In the genomic region with DNA sequence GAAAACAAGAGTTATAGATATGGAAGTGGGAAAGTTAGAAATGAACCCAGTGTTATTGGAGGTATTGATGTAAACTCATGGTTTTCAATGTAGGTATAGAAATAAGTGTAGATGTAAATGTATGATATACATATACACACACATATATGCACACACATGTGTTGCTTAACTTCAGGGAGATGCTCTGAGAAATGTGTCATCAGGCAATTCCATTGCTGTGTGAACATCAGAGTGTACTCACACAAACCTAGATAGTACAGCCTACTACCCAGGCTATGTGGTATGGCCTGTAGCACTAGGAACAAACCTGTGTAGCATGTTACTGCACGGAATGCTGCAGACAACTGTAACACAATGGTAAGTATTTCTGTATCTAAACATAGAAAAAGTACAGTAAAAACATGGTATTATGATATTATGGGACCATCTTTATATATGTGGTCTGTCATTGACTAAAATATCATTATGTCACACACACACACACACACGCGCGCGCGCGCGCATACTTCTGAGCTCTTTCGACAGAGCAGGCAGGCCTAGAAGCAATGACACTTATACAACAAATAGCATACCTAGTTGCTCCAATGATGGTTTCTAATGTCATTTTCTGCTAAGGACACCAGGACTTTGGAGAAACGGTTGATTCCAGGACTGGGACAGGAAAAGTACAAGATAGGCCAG, we compare ENCODE assay signal across 24 cellular contexts.
DNase-seq lines count a peak whose midpoint lies in the region; ATAC-seq, FAIRE-seq and TF ChIP-seq lines count a peak whose summit lies in the region.
"Had no signal": no experiment of that assay in that cellular context is flagged by ENCODE, and none has a peak within 500 bp of the region (broad histone marks: within the 10 kb centered on the region; RNA-seq: fewer than 3 reads in every experiment).

No MANE protein-coding gene starts in this region.

- CTCF ChIA-PET in activated CD4-positive, alpha-beta memory T cell treated with anti-CD3 and anti-CD28 coated beads, Interleukin-2, amount 10 ng/mL, durations not matched to agents 7 days and 5 days (lab: Charles Lee) = no interaction called here
- CTCF ChIA-PET in activated CD4-positive, alpha-beta memory T cell treated with anti-CD3 and anti-CD28 coated beads for 36 hours (lab: Charles Lee) = interaction anchor here (1.5 kb wide), 1 partner anchor 13 kb away, joined by 3 read pairs; no protein-coding TSS in a partner anchor

- H3K4me3 ChIP-seq in endodermal cell (ENCODE audit: low read length) = no peak overlapping the region
- H3K4me3 ChIP-seq: MG63 had no signal

- intact Hi-C loops in activated CD4-positive, alpha-beta memory T cell treated with anti-CD3 and anti-CD28 coated beads for 36 hours (cut with micrococcal nuclease) = no loop called here

- H3K27me3 Mint-ChIP-seq in activated CD4-positive, alpha-beta memory T cell treated with anti-CD3 and anti-CD28 coated beads, Interleukin-2, amount 10 ng/mL, durations not matched to agents 7 days and 5 days = no peaks in the 10 kb centered on the region
- no peaks in the 10 kb centered on the region for H3K27me3 Mint-ChIP-seq in activated CD4-positive, alpha-beta memory T cell treated with anti-CD3 and anti-CD28 coated beads for 36 hours
- peaks cover 47% of the 10 kb centered on the region for H3K27me3 Mint-ChIP-seq in endodermal cell (ENCODE audit: insufficient read depth)

- H3K4me1 Mint-ChIP-seq in activated CD4-positive, alpha-beta memory T cell treated with anti-CD3 and anti-CD28 coated beads, Interleukin-2, amount 10 ng/mL, durations not matched to agents 7 days and 5 days = peaks cover 65% of the 10 kb centered on the region
- H3K4me1 Mint-ChIP-seq in activated CD4-positive, alpha-beta memory T cell treated with anti-CD3 and anti-CD28 coated beads for 36 hours (ENCODE audit: low read depth) = peaks cover 9% of the 10 kb centered on the region
- peaks cover 26% of the 10 kb centered on the region for H3K4me1 Mint-ChIP-seq in endodermal cell

- H3K36me3 Mint-ChIP-seq in activated CD4-positive, alpha-beta memory T cell treated with anti-CD3 and anti-CD28 coated beads, Interleukin-2, amount 10 ng/mL, durations not matched to agents 7 days and 5 days (ENCODE audit: low read depth) = peaks cover 6% of the 10 kb centered on the region
- no peaks in the 10 kb centered on the region for H3K36me3 Mint-ChIP-seq in activated CD4-positive, alpha-beta memory T cell treated with anti-CD3 and anti-CD28 coated beads for 36 hours
- H3K36me3 Mint-ChIP-seq in endodermal cell (ENCODE audit: low read depth) = no peaks in the 10 kb centered on the region
- H3K36me3 Mint-ChIP-seq: CD8-positive, alpha-beta memory T cell had no signal

- ATAC-seq in HG03378 (IDR thresholded peaks at IDR 0.05; ENCODE audit: unreplicated experiment) = no peak
- ATAC-seq: Panc1 had no signal

- H3K36me3 ChIP-seq in KOPT-K1 (ENCODE audit: insufficient read depth, low read length) = no peaks in the 10 kb centered on the region
- H3K36me3 ChIP-seq in endodermal cell (ENCODE audit: control insufficient read depth, insufficient read depth, low read length) = no peaks in the 10 kb centered on the region
- H3K36me3 ChIP-seq: MG63 had no signal

- H3K4me3 Mint-ChIP-seq in activated CD4-positive, alpha-beta memory T cell treated with anti-CD3 and anti-CD28 coated beads, Interleukin-2, amount 10 ng/mL, durations not matched to agents 7 days and 5 days = no peak overlapping the region
- no peak overlapping the region for H3K4me3 Mint-ChIP-seq in activated CD4-positive, alpha-beta memory T cell treated with anti-CD3 and anti-CD28 coated beads for 36 hours
- H3K4me3 Mint-ChIP-seq in endodermal cell = no peak overlapping the region
- H3K4me3 Mint-ChIP-seq: CD8-positive, alpha-beta memory T cell had no signal

- no peak overlapping the region for H3K27ac Mint-ChIP-seq in activated CD4-positive, alpha-beta memory T cell treated with anti-CD3 and anti-CD28 coated beads, Interleukin-2, amount 10 ng/mL, durations not matched to agents 7 days and 5 days
- H3K27ac Mint-ChIP-seq in activated CD4-positive, alpha-beta memory T cell treated with anti-CD3 and anti-CD28 coated beads for 36 hours = no peak overlapping the region
- no peak overlapping the region for H3K27ac Mint-ChIP-seq in endodermal cell
- H3K27ac Mint-ChIP-seq: CD8-positive, alpha-beta memory T cell had no signal

- no peaks in the 10 kb centered on the region for H3K9me3 Mint-ChIP-seq in activated CD4-positive, alpha-beta memory T cell treated with anti-CD3 and anti-CD28 coated beads, Interleukin-2, amount 10 ng/mL, durations not matched to agents 7 days and 5 days
- H3K9me3 Mint-ChIP-seq in activated CD4-positive, alpha-beta memory T cell treated with anti-CD3 and anti-CD28 coated beads for 36 hours = no peaks in the 10 kb centered on the region
- no peaks in the 10 kb centered on the region for H3K9me3 Mint-ChIP-seq in endodermal cell
- H3K9me3 Mint-ChIP-seq: CD8-positive, alpha-beta memory T cell had no signal

- WGBS in endodermal cell (ENCODE audit: insufficient coverage in 1 of 2, insufficient read length in 1 of 2), 2 experiments = 99 to 100% methylated on average over 5 to 10 of the region's 10 CpGs

- TF ChIP-seq CTCF in D721Med (IDR thresholded peaks at IDR 0.05; ENCODE audit: insufficient read depth, missing control alignments) (no peak), endodermal cell (conservative IDR thresholded peaks at IDR 0.05) (no peak)

- H3K9me3 ChIP-seq in KOPT-K1 (ENCODE audit: insufficient read depth, low read length, poor library complexity, severe bottlenecking) = no peaks in the 10 kb centered on the region
- H3K9me3 ChIP-seq in endodermal cell (ENCODE audit: control insufficient read depth, low read length) = no peaks in the 10 kb centered on the region
- H3K9me3 ChIP-seq: MG63 had no signal

- peaks cover 6% of the 10 kb centered on the region for H3K27me3 ChIP-seq in endodermal cell (ENCODE audit: control insufficient read depth, insufficient read depth, low read length, poor library complexity, severe bottlenecking)
- H3K27me3 ChIP-seq: MG63 had no signal

- peak; percentile 84 for FAIRE-seq in D721Med (lab: Jason Lieb, UNC)
- FAIRE-seq: GM18507, H1 had no signal

- H3K4me1 ChIP-seq in endodermal cell (ENCODE audit: control insufficient read depth, insufficient read depth, low read length) = peaks cover 17% of the 10 kb centered on the region

- H3K27ac ChIP-seq in KOPT-K1 (ENCODE audit: low read depth, low read length, poor library complexity, severe bottlenecking) = peak overlapping the region; percentile 77
- no peak overlapping the region for H3K27ac ChIP-seq in endodermal cell (ENCODE audit: low read depth, low read length)

- POLR2A ChIA-PET in activated CD4-positive, alpha-beta memory T cell treated with anti-CD3 and anti-CD28 coated beads, Interleukin-2, amount 10 ng/mL, durations not matched to agents 7 days and 5 days (lab: Charles Lee) = interaction anchor here (1.4 kb wide), 1 partner anchor 13 kb away, joined by 6 read pairs; no protein-coding TSS in a partner anchor
- POLR2A ChIA-PET in activated CD4-positive, alpha-beta memory T cell treated with anti-CD3 and anti-CD28 coated beads for 36 hours (lab: Charles Lee) = no interaction called here

- DNase-seq in activated CD4-positive, alpha-beta memory T cell treated with anti-CD3 and anti-CD28 coated beads, Interleukin-2, amount 10 ng/mL, durations not matched to agents 7 days and 5 days = peak; percentile 2
- no peak for DNase-seq in activated CD4-positive, alpha-beta memory T cell treated with anti-CD3 and anti-CD28 coated beads for 36 hours
- DNase-seq in D721Med (ENCODE audit: insufficient read length, low spot score) (no peak), endodermal cell (peak; percentile 22), NCI-H1048 (lab: John Stamatoyannopoulos, UW) (no peak), OCI-M2 (lab: John Stamatoyannopoulos, UW; ENCODE audit: unreplicated experiment) (no peak)
- DNase-seq: AML-193; C1 segment of cervical spinal cord; Calu3; CD8-positive, alpha-beta memory T cell; GDM1; MG63; NCI-H1092; NCI-H1436 treated with DMSO at 0.1 percent for 48 hours; NCI-H1930; NCI-H226; NCI-H510A treated with DMSO at 0.1 percent for 48 hours; NCI-H748 treated with DMSO at 0.1 percent for 48 hours; NK-92 treated with Interleukin-12 subunit alpha and Interleukin-12 subunit beta, amount 100 ng/mL, for 24 hours had no signal

- H3K9ac ChIP-seq in endodermal cell (ENCODE audit: extremely low read depth, low read length, poor library complexity, severe bottlenecking) = no peak overlapping the region

Comparison
In these comparisons a context has a peak if more than half of its experiments do, and no peak if none do; other contexts are left out.
1. DNase-seq: peak in activated CD4-positive, alpha-beta memory T cell treated with anti-CD3 and anti-CD28 coated beads, Interleukin-2, amount 10 ng/mL, durations not matched to agents 7 days and 5 days (single experiment) and endodermal cell (single experiment); none in activated CD4-positive, alpha-beta memory T cell treated with anti-CD3 and anti-CD28 coated beads for 36 hours (single experiment), D721Med (single experiment), NCI-H1048 (single experiment) and OCI-M2 (single experiment).